ENCODE assay signal across 31 cellular contexts in genomic region chr2:144546933-144547332, GRCh38. TPM values are rescaled to one million over a fixed set of nuclear protein-coding genes. Genes with fewer than 3 reads are reported as not detected.
A peak's percentile ranks its signal among the peaks of the same experiment; 100 is the strongest.
DNase-seq lines count a peak whose midpoint lies in the region; FAIRE-seq and TF ChIP-seq lines count a peak whose summit lies in the region.
"Had no signal": no experiment of that assay in that cellular context is flagged by ENCODE, and none has a peak within 500 bp of the region (broad histone marks: within the 10 kb centered on the region; RNA-seq: fewer than 3 reads in every experiment).

No MANE protein-coding gene starts in this region.

- no peak for TF ChIP-seq CTCF in PC-9 (conservative IDR thresholded peaks at IDR 0.05)
- no peak for TF ChIP-seq CTCF in endothelial cell of umbilical vein (IDR thresholded peaks at IDR 0.05; ENCODE audit: extremely low read depth in 1 of 2, insufficient read depth in 1 of 2, low read depth in 1 of 2, low read length in 2 of 2)
- no peak for TF ChIP-seq CTCF in progenitor cell of endocrine pancreas (IDR thresholded peaks at IDR 0.05; ENCODE audit: unreplicated experiment)
- no peak for TF ChIP-seq CTCF in GM10266 (IDR thresholded peaks at IDR 0.05; ENCODE audit: control insufficient read depth, insufficient read depth, low read depth, missing control alignments)

- H3K9me2 ChIP-seq in PC-9 (ENCODE audit: insufficient read depth) = no peaks in the 10 kb centered on the region; the same call in 1 of the 2 replicates

- intact Hi-C loops in PC-9 (cut with micrococcal nuclease; ENCODE audit: unreplicated experiment) = no loop called here
- intact Hi-C loops in endothelial cell of umbilical vein (cut with micrococcal nuclease) = no loop called here

- peak overlapping the region; percentile 55 for H2AFZ ChIP-seq in PC-9
- no peak overlapping the region for H2AFZ ChIP-seq in endothelial cell of umbilical vein (ENCODE audit: low read depth, low read length)

- peak overlapping the region; percentile 29 for H3K27ac Mint-ChIP-seq in progenitor cell of endocrine pancreas
- H3K27ac Mint-ChIP-seq: activated B cell treated with CpG ODN at 0.5 μM for 24 hours; B cell; dendritic cell treated with granulocyte-macrophage colony-stimulating factor and Interleukin-4, amounts not matched to agents 40 ng/mL and 50 ng/mL, for 4 days; stimulated activated naive CD8-positive, alpha-beta T cell treated with anti-CD3 and anti-CD28 coated beads, Interleukin-15, Interleukin-2, amounts not matched to agents 100 ng/mL and 50 ng/mL, for 24 hours had no signal

- H3K9me1 ChIP-seq in endothelial cell of umbilical vein (replicated peaks; ENCODE audit: control insufficient read depth, extremely low read depth, insufficient read depth, low read length) = no peaks in the 10 kb centered on the region

- no peaks in the 10 kb centered on the region for H3K36me3 Mint-ChIP-seq in progenitor cell of endocrine pancreas (ENCODE audit: insufficient read depth)
- H3K36me3 Mint-ChIP-seq: natural killer cell had no signal

- H3K9me3 ChIP-seq in PC-9 (ENCODE audit: insufficient read depth, low read depth) (no peaks in the 10 kb centered on the region), endothelial cell of umbilical vein (replicated peaks; ENCODE audit: control insufficient read depth, insufficient read depth, low read length) (no peaks in the 10 kb centered on the region)
- H3K9me3 ChIP-seq: ascending aorta, gastrocnemius medialis, mucosa of descending colon, pancreas, thoracic aorta, uterus had no signal

- no peaks in the 10 kb centered on the region for H3K9me3 Mint-ChIP-seq in progenitor cell of endocrine pancreas (ENCODE audit: low read depth)
- H3K9me3 Mint-ChIP-seq: activated T-cell treated with anti-CD3 and anti-CD28 coated beads, Interleukin-2, amount 50 U/mL, for 4 hours; dendritic cell treated with granulocyte-macrophage colony-stimulating factor and Interleukin-4, amounts not matched to agents 40 ng/mL and 50 ng/mL, for 4 days; natural killer cell; stimulated activated naive CD8-positive, alpha-beta T cell treated with anti-CD3 and anti-CD28 coated beads, Interleukin-15, Interleukin-2, amounts not matched to agents 100 ng/mL and 50 ng/mL, for 24 hours had no signal

- H3K36me3 ChIP-seq in PC-9 (ENCODE audit: low read depth) = no peaks in the 10 kb centered on the region
- H3K36me3 ChIP-seq in endothelial cell of umbilical vein (ENCODE audit: control insufficient read depth in 2 of 2, extremely low read depth in 1 of 2, insufficient read depth in 2 of 2, low read length in 2 of 2) = no peaks in the 10 kb centered on the region
- H3K36me3 ChIP-seq: ascending aorta, esophagus muscularis mucosa, gastrocnemius medialis, pancreas, thoracic aorta, uterus had no signal

- H3K27ac ChIP-seq in PC-9 = no peak overlapping the region
- H3K27ac ChIP-seq in endothelial cell of umbilical vein (ENCODE audit: insufficient read depth, low read depth, low read length) = no peak overlapping the region
- H3K27ac ChIP-seq: ascending aorta, esophagus muscularis mucosa, gastrocnemius medialis, pancreas, thoracic aorta, uterus had no signal

- CTCF ChIA-PET in PC-9 (lab: Charles Lee) = no interaction called here
- CTCF ChIA-PET in endothelial cell of umbilical vein (lab: Charles Lee) = no interaction called here

- H3K4me2 ChIP-seq in PC-9 = no peak overlapping the region
- H3K4me2 ChIP-seq in endothelial cell of umbilical vein (ENCODE audit: insufficient read depth, low read length) = no peak overlapping the region

- H3K4me1 ChIP-seq in PC-9 (replicated peaks; ENCODE audit: insufficient read depth) (no peaks in the 10 kb centered on the region), endothelial cell of umbilical vein (ENCODE audit: control insufficient read depth, extremely low read depth, insufficient read depth, low read length) (no peaks in the 10 kb centered on the region)
- H3K4me1 ChIP-seq: ascending aorta, gastrocnemius medialis, pancreas, uterus had no signal

- BruUV-seq in PC-9 (replicated peaks; lab: Mats Ljungman, UMichigan) = no TSS peak
- no TSS peak for BruUV-seq in endothelial cell of umbilical vein (replicated peaks; lab: Mats Ljungman, UMichigan)

- FAIRE-seq in endothelial cell of umbilical vein (lab: Jason Lieb, UNC) = no peak
- FAIRE-seq: pancreas had no signal

- H3K79me2 ChIP-seq in PC-9 (ENCODE audit: low read depth) (no peaks in the 10 kb centered on the region), endothelial cell of umbilical vein (ENCODE audit: control insufficient read depth, insufficient read depth, low read length) (no peaks in the 10 kb centered on the region)

- H3K27me3 ChIP-seq in PC-9 (ENCODE audit: insufficient read depth, low read depth) (no peaks in the 10 kb centered on the region), endothelial cell of umbilical vein (ENCODE audit: control insufficient read depth in 2 of 2, insufficient read depth in 2 of 2, low read length in 2 of 2) (no peaks in the 10 kb centered on the region)
- H3K27me3 ChIP-seq: ascending aorta, esophagus muscularis mucosa, gastrocnemius medialis, pancreas, uterus had no signal

- H3K27me3 Mint-ChIP-seq in progenitor cell of endocrine pancreas = peaks cover 9% of the 10 kb centered on the region
- H3K27me3 Mint-ChIP-seq: dendritic cell treated with granulocyte-macrophage colony-stimulating factor and Interleukin-4, amounts not matched to agents 40 ng/mL and 50 ng/mL, for 4 days had no signal

- H3K4me3 Mint-ChIP-seq in progenitor cell of endocrine pancreas (ENCODE audit: low read depth) = no peak overlapping the region
- H3K4me3 Mint-ChIP-seq: activated B cell treated with CpG ODN at 0.5 μM for 24 hours; activated T-cell treated with anti-CD3 and anti-CD28 coated beads, Interleukin-2, amount 50 U/mL, for 4 hours; B cell; dendritic cell treated with granulocyte-macrophage colony-stimulating factor and Interleukin-4, amounts not matched to agents 40 ng/mL and 50 ng/mL, for 4 days; natural killer cell; stimulated activated naive CD8-positive, alpha-beta T cell treated with anti-CD3 and anti-CD28 coated beads, Interleukin-15, Interleukin-2, amounts not matched to agents 100 ng/mL and 50 ng/mL, for 24 hours had no signal

- no peak overlapping the region for H3K4me3 ChIP-seq in PC-9
- H3K4me3 ChIP-seq in endothelial cell of umbilical vein (replicated peaks in 1 of 3; ENCODE audit: insufficient read depth in 1 of 3, low read depth in 1 of 3, low read length in 3 of 3) = no peak overlapping the region
- H3K4me3 ChIP-seq: ascending aorta, esophagus muscularis mucosa, gastrocnemius medialis, lung, mucosa of descending colon, pancreas, thoracic aorta, uterus had no signal

- H3K9ac ChIP-seq in endothelial cell of umbilical vein (replicated peaks; ENCODE audit: extremely low read depth, insufficient read depth, low read length) = no peak overlapping the region

- DNase-seq in GDM1 (lab: John Stamatoyannopoulos, UW) (peak; percentile 42), PC-9 (no peak), endothelial cell of umbilical vein (ENCODE audit: low read depth, low spot score) (peak; percentile 60), progenitor cell of endocrine pancreas (ENCODE audit: low spot score, unreplicated experiment) (no peak), KG1 (lab: John Stamatoyannopoulos, UW) (no peak), COLO668 (lab: John Stamatoyannopoulos, UW; ENCODE audit: unreplicated experiment) (no peak), GM10266 (ENCODE audit: extremely low spot score) (no peak), NCI-H774 (lab: John Stamatoyannopoulos, UW) (no peak)
- DNase-seq: activated B cell treated with CpG ODN at 0.5 μM for 24 hours; activated T-cell treated with anti-CD3 and anti-CD28 coated beads, Interleukin-2, amount 50 U/mL, for 4 hours; caudate nucleus; DMS153; gastrocnemius medialis; hippocampal formation; left cardiac atrium; natural killer cell; NCI-H1048; NCI-H748 treated with DMSO at 0.1 percent for 48 hours; pancreas; stimulated activated CD4-positive, alpha-beta T cell treated with anti-CD3 and anti-CD28 coated beads, Interleukin-1b, Interleukin-23, amount 100 ng/mL, for 48 hours; stimulated activated CD8-positive, alpha-beta memory T cell treated with anti-CD3 and anti-CD28 coated beads, Interleukin-4, amount 100 ng/mL, for 48 hours; uterus had no signal

- POLR2A ChIA-PET in PC-9 (lab: Charles Lee; ENCODE audit: unreplicated experiment) = no interaction called here
- POLR2A ChIA-PET in endothelial cell of umbilical vein (lab: Charles Lee) = no interaction called here

- H3F3A ChIP-seq in PC-9 (ENCODE audit: insufficient read depth, low read depth) = no peaks in the 10 kb centered on the region

- no peaks in the 10 kb centered on the region for H4K20me1 ChIP-seq in PC-9 (ENCODE audit: insufficient read depth)
- H4K20me1 ChIP-seq in endothelial cell of umbilical vein (replicated peaks; ENCODE audit: control insufficient read depth, extremely low read depth, insufficient read depth, low read length) = no peaks in the 10 kb centered on the region

- H3K4me1 Mint-ChIP-seq in progenitor cell of endocrine pancreas (ENCODE audit: low read depth) = peaks cover 3% of the 10 kb centered on the region

- dilution Hi-C loops in endothelial cell of umbilical vein (cut with MboI; ENCODE audit: extremely low pct_ligation_motif_present, low sequenced_read_pairs) = no loop called here

- no peak for TF ChIP-seq POLR2A in endothelial cell of umbilical vein (IDR thresholded peaks at IDR 0.05; ENCODE audit: low read depth, low read length)

TF ChIP-seq in endothelial cell of umbilical vein, 7 proteins besides CTCF, POLR2A, EP300 and RAD21 (continues in another document):
- TF ChIP-seq GATA2 (IDR thresholded peaks at IDR 0.05; ENCODE audit: insufficient read depth, insufficient read length, low read depth, low read length) (no peak), JUN (IDR thresholded peaks at IDR 0.05; ENCODE audit: borderline replicate concordance, insufficient read depth, insufficient read length, low read depth) (no peak), MYC (IDR thresholded peaks at IDR 0.05; ENCODE audit: low read depth, low read length) (no peak), FOS (IDR thresholded peaks at IDR 0.05; ENCODE audit: borderline replicate concordance, insufficient read depth, low read length) (no peak)
- TF ChIP-seq, protein P1, sequence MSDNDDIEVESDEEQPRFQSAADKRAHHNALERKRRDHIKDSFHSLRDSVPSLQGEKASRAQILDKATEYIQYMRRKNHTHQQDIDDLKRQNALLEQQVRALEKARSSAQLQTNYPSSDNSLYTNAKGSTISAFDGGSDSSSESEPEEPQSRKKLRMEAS (IDR thresholded peaks at IDR 0.05; ENCODE audit: insufficient read depth, insufficient read length) = no peak

RNA-seq across cellular contexts. Expression of gene ZEB2, which starts 27.0 kb away (rescaled TPM):
- total RNA-seq in PC-9 (2021) (0.09 and 0.95 TPM in 2 replicates), endothelial cell of umbilical vein (44.5 and 49.6 TPM in 2 replicates), progenitor cell of endocrine pancreas (0.07 and 0.49 TPM in 2 replicates)
- polyA plus RNA-seq in endothelial cell of umbilical vein = 14.3 and 17.9 TPM in 2 replicates
- 18.9 and 19.3 TPM in 2 replicates for polyA plus RNA-seq in endothelial cell of umbilical vein (2011; cell fraction: cytosol; rRNA removed)
- polyA plus RNA-seq in endothelial cell of umbilical vein (2011; cell fraction: nucleus; rRNA removed) = 55.3 and 66.1 TPM in 2 replicates
- 23.0 and 23.7 TPM in 2 replicates for polyA plus RNA-seq in endothelial cell of umbilical vein (2012)
- 88.6 and 114 TPM in 2 replicates for polyA minus RNA-seq in endothelial cell of umbilical vein
- polyA minus RNA-seq in endothelial cell of umbilical vein (2011; cell fraction: cytosol; rRNA and poly(A)+ RNA removed) = 3.0 TPM
- polyA minus RNA-seq in endothelial cell of umbilical vein (2011; cell fraction: nucleus; rRNA and poly(A)+ RNA removed) = 218 and 259 TPM in 2 replicates
- total RNA-seq: G401 had no signal

Comparison
In these comparisons a context has a peak if more than half of its experiments do, and no peak if none do; other contexts are left out.
1. DNase-seq: peak in GDM1 (single experiment) and endothelial cell of umbilical vein (single experiment); none in PC-9 (0 of 2), progenitor cell of endocrine pancreas (single experiment), KG1 (single experiment), COLO668 (single experiment), GM10266 (single experiment) and NCI-H774 (single experiment).
2. RNA of gene ZEB2, which starts 27.0 kb away (total RNA-seq): 44.5 to 49.6 TPM in endothelial cell of umbilical vein; 0.09 to 0.95 TPM in PC-9 and 0.07 to 0.49 TPM in progenitor cell of endocrine pancreas; every median in the first group is over 10 times any median in the second.